In genomic region chr19:1214862-1215731, GRCh38 we compare ENCODE assay signal across 7 cellular contexts. TPM values are rescaled to one million over a fixed set of nuclear protein-coding genes. Genes with fewer than 3 reads are reported as not detected.
DNase-seq lines count a peak whose midpoint lies in the region; ATAC-seq and TF ChIP-seq lines count a peak whose summit lies in the region.

No MANE protein-coding gene starts in this region.

- H3K79me2 ChIP-seq in OCI-LY1 (ENCODE audit: insufficient read depth, low read length) = peaks cover 15% of the 10 kb centered on the region

- no peaks in the 10 kb centered on the region for H3K9me3 ChIP-seq in OCI-LY1 (ENCODE audit: low read length)
- H3K9me3 ChIP-seq in transverse colon = no peaks in the 10 kb centered on the region

- DNase-seq in coronary artery (ENCODE audit: low spot score) (peak; percentile 93), medulla oblongata (ENCODE audit: extremely low spot score) (peak; percentile 81), transverse colon (no peak), NCI-H187 (lab: John Stamatoyannopoulos, UW) (no peak), HT-29 (ENCODE audit: low spot score) (no peak)

- no peaks in the 10 kb centered on the region for H4K20me1 ChIP-seq in OCI-LY1 (ENCODE audit: insufficient read depth, low read length)

- H3K27me3 ChIP-seq in OCI-LY1 (ENCODE audit: insufficient read depth, low read length) (no peaks in the 10 kb centered on the region), transverse colon (no peaks in the 10 kb centered on the region)

- no peaks in the 10 kb centered on the region for H3K9me2 ChIP-seq in OCI-LY1 (ENCODE audit: low read depth, low read length)

- no peak for ATAC-seq in HG03571 (IDR thresholded peaks at IDR 0.05; ENCODE audit: unreplicated experiment)

- no peaks in the 10 kb centered on the region for H3F3A ChIP-seq in OCI-LY1 (ENCODE audit: insufficient read depth, low read length)

- TF ChIP-seq CTCF in OCI-LY1 (IDR thresholded peaks at IDR 0.05; ENCODE audit: low read length) (no peak), coronary artery (IDR thresholded peaks at IDR 0.05) (no peak), transverse colon (IDR thresholded peaks at IDR 0.05) (no peak)

- H3K9ac ChIP-seq in OCI-LY1 (ENCODE audit: low read length) = no peak overlapping the region

- H3K4me3 ChIP-seq in OCI-LY1 (ENCODE audit: low read depth, low read length, poor library complexity, severe bottlenecking) (no peak overlapping the region), coronary artery (peak overlapping the region; percentile 37), transverse colon (no peak overlapping the region)

- H2AFZ ChIP-seq in OCI-LY1 (ENCODE audit: low read length) = no peak overlapping the region

- H3K27ac ChIP-seq in OCI-LY1 (ENCODE audit: low read depth, low read length, poor library complexity, severe bottlenecking) = peak overlapping the region; percentile 74
- H3K27ac ChIP-seq in coronary artery = peak overlapping the region; percentile 82 to 93
- peak overlapping the region; percentile 74 to 88 (median 84) for H3K27ac ChIP-seq in transverse colon

- TF ChIP-seq EP300 in transverse colon (IDR thresholded peaks at IDR 0.05; ENCODE audit: low read depth) = no peak

- H3K4me1 ChIP-seq in OCI-LY1 (ENCODE audit: insufficient read depth, low read length, severe bottlenecking) (peaks cover 46% of the 10 kb centered on the region), transverse colon (peaks cover 45 to 84% (median 48%) of the 10 kb centered on the region in 4 donors)

- intact Hi-C loops in transverse colon (cut with DNase I; ENCODE audit: low total_unique reads) = no loop called here

- H3K4me2 ChIP-seq in OCI-LY1 (ENCODE audit: low read length) = no peak overlapping the region

- TF ChIP-seq POLR2A in transverse colon (IDR thresholded peaks at IDR 0.05) = no peak

- WGBS in transverse colon (ENCODE audit: low coverage in 1 of 2), 2 donors = 70% methylated on average over 20 of the region's 26 CpGs; no CpG with 5 or more reads in 1 of the 2 donors

- H3K36me3 ChIP-seq in OCI-LY1 (ENCODE audit: insufficient read depth, low read length) (peaks cover 15% of the 10 kb centered on the region), transverse colon (no peaks in the 10 kb centered on the region)

- in situ Hi-C loops in transverse colon (cut with MboI; ENCODE audit: low pct_ligation_motif_present in 1 of 4, low pct_unique_long_range_greater_than_20kb in 1 of 4, low sequenced_read_pairs in 3 of 4) = no loop called here

RNA-seq across cellular contexts. Expression of gene STK11, which starts 9.5 kb away (rescaled TPM):
- 100 to 1,000 TPM in 3 of 4 donors, 10 to 100 TPM in 1; 93.7 to 152 (median 103) TPM for total RNA-seq in transverse colon
- total RNA-seq in HT-29 (2014; rRNA removed; shearing (Covaris generic)) = 101 and 114 TPM in 2 replicates

RNA-seq across cellular contexts. Expression of gene CBARP, which starts 22.7 kb away (rescaled TPM):
- total RNA-seq in transverse colon = 1 to 10 TPM in 1 of 4 donors, under 1 TPM in 2, not detected in 1; 0.32 to 5.2 (median 0.68) TPM
- total RNA-seq in HT-29 (2014; rRNA removed; shearing (Covaris generic)) = 2.4 and 3.9 TPM in 2 replicates

RNA-seq across cellular contexts. Expression of gene ATP5F1D, which starts 26.5 kb away (rescaled TPM):
- 100 to 1,000 TPM; 157 to 650 (median 240) TPM for total RNA-seq in transverse colon
- 142 and 159 TPM in 2 replicates for total RNA-seq in HT-29 (2014; rRNA removed; shearing (Covaris generic))

RNA-seq across cellular contexts. Expression of gene MIDN, which starts 33.3 kb away (rescaled TPM):
- 100 to 1,000 TPM in 3 of 4 donors, 10 to 100 TPM in 1; 89.4 to 379 (median 116) TPM for total RNA-seq in transverse colon
- 32.5 and 38.6 TPM in 2 replicates for total RNA-seq in HT-29 (2014; rRNA removed; shearing (Covaris generic))

RNA-seq across cellular contexts. Expression of gene SBNO2, which starts 41.0 kb away (rescaled TPM):
- total RNA-seq in transverse colon = 100 to 1,000 TPM in 1 of 4 donors, 10 to 100 TPM in 3; 34.5 to 142 (median 48.3) TPM
- 49.6 and 50.5 TPM in 2 replicates for total RNA-seq in HT-29 (2014; rRNA removed; shearing (Covaris generic))

Comparison
In these comparisons a context has a peak if more than half of its experiments do, and no peak if none do; other contexts are left out.
1. DNase-seq: peak in coronary artery (single experiment) and medulla oblongata (single experiment); none in transverse colon (single experiment), NCI-H187 (0 of 2) and HT-29 (single experiment).
2. Peak in every context shown above with its lines, with median percentiles within 50 percentile points of each other: H3K27ac ChIP-seq.